Comparison of ENCODE assay signal across 8 cellular contexts in the genomic region with DNA sequence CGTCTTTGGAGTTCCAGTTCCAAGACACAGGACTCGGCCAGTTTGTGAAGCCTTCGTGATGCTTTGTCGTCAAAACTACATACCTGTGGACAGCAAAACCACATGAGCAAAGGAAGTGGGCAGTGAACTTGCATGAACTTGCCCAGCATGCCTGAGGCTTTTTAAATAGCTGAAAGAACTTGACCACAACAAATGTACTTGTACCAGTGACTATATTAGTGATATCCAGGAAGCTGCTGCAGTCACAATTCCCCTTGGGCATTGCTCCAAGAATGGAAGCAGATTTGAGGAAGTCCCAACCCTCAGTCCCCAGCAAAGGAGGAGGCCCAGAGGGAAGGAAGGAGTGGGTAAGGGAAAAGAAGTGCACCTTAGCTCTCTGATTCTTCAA. TPM values are rescaled to one million over a fixed set of nuclear protein-coding genes. Genes with fewer than 3 reads are reported as not detected.
A peak's percentile ranks its signal among the peaks of the same experiment; 100 is the strongest.
DNase-seq lines count a peak whose midpoint lies in the region; ATAC-seq, FAIRE-seq and TF ChIP-seq lines count a peak whose summit lies in the region.
"Had no signal": no experiment of that assay in that cellular context is flagged by ENCODE, and none has a peak within 500 bp of the region (broad histone marks: within the 10 kb centered on the region; RNA-seq: fewer than 3 reads in every experiment).

No MANE protein-coding gene starts in this region.

- H3K27ac ChIP-seq in PC-3 (ENCODE audit: low read length) (peak overlapping the region; percentile 78), endothelial cell of umbilical vein (ENCODE audit: insufficient read depth, low read depth, low read length) (no peak overlapping the region), small intestine (ENCODE audit: low read depth in 1 of 2, low read length in 1 of 2) (no peak overlapping the region)

- peak; percentile 27 for ATAC-seq in PC-3
- ATAC-seq in activated CD4-positive, CD25-positive, alpha-beta regulatory T cell treated with anti-CD3 and anti-CD28 coated beads, Interleukin-2, amount 50 U/mL, for 24 hours: no peak
- no peak for ATAC-seq in GM19455 (IDR thresholded peaks at IDR 0.05; ENCODE audit: unreplicated experiment)
- ATAC-seq in GM21723 (IDR thresholded peaks at IDR 0.05; ENCODE audit: unreplicated experiment): no peak

- H3K4me3 ChIP-seq in PC-3 (ENCODE audit: low read length): no peak overlapping the region
- H3K4me3 ChIP-seq in endothelial cell of umbilical vein (replicated peaks in 1 of 3; ENCODE audit: insufficient read depth in 1 of 3, low read depth in 1 of 3, low read length in 3 of 3): no peak overlapping the region
- no peak overlapping the region for H3K4me3 ChIP-seq in small intestine (ENCODE audit: low read depth in 1 of 2, low read length in 2 of 2)

- H3K79me2 ChIP-seq in PC-3 (ENCODE audit: low read length) (peaks cover 16% of the 10 kb centered on the region), endothelial cell of umbilical vein (ENCODE audit: control insufficient read depth, insufficient read depth, low read length) (no peaks in the 10 kb centered on the region)

- H3K27me3 ChIP-seq in PC-3 (ENCODE audit: low read length): no peaks in the 10 kb centered on the region
- H3K27me3 ChIP-seq in endothelial cell of umbilical vein (ENCODE audit: control insufficient read depth in 2 of 2, insufficient read depth in 2 of 2, low read length in 2 of 2): peaks cover 4 to 10% of the 10 kb centered on the region in 2 experiments
- H3K27me3 ChIP-seq in small intestine (ENCODE audit: control insufficient read depth in 2 of 2, insufficient read depth in 2 of 2, low read length in 2 of 2): no peaks in the 10 kb centered on the region

- peaks cover 19% of the 10 kb centered on the region; the same call in 1 of the 2 replicates for H3K36me3 ChIP-seq in PC-3 (ENCODE audit: low read depth, low read length)
- no peaks in the 10 kb centered on the region for H3K36me3 ChIP-seq in endothelial cell of umbilical vein (ENCODE audit: control insufficient read depth in 2 of 2, extremely low read depth in 1 of 2, insufficient read depth in 2 of 2, low read length in 2 of 2)
- H3K36me3 ChIP-seq in small intestine (ENCODE audit: control insufficient read depth in 2 of 2, insufficient read depth in 2 of 2, low read length in 2 of 2): peaks cover 0 to 10% of the 10 kb centered on the region in 2 donors

- CTCF ChIA-PET in PC-3 (lab: Charles Lee) (no interaction called here), endothelial cell of umbilical vein (lab: Charles Lee) (interaction anchor here (0.9 to 1.4 kb wide), 4 partner anchors 11 to 95 kb away, joined by 3 to 7 read pairs (median 4); no protein-coding TSS in a partner anchor)

- H4K20me1 ChIP-seq in PC-3 (ENCODE audit: low read length) (no peaks in the 10 kb centered on the region), endothelial cell of umbilical vein (replicated peaks; ENCODE audit: control insufficient read depth, extremely low read depth, insufficient read depth, low read length) (no peaks in the 10 kb centered on the region)

- no peaks in the 10 kb centered on the region for H3K9me1 ChIP-seq in endothelial cell of umbilical vein (replicated peaks; ENCODE audit: control insufficient read depth, extremely low read depth, insufficient read depth, low read length)

- TF ChIP-seq POLR2A in GM12892 (IDR thresholded peaks at IDR 0.05; ENCODE audit: low read depth, low read length) (peak; percentile 37; the same call in 1 of the 2 replicates), endothelial cell of umbilical vein (IDR thresholded peaks at IDR 0.05; ENCODE audit: low read depth, low read length) (no peak)

- no TSS peak for BruUV-seq in PC-3 (replicated peaks; lab: Mats Ljungman, UMichigan)
- BruUV-seq in endothelial cell of umbilical vein (replicated peaks; lab: Mats Ljungman, UMichigan): no TSS peak

- no peaks in the 10 kb centered on the region for H3F3A ChIP-seq in PC-3 (ENCODE audit: low read length, unreplicated experiment)

- POLR2A ChIA-PET in PC-3 (lab: Charles Lee; ENCODE audit: unreplicated experiment) (interaction anchor here (0.5 kb wide), 1 partner anchor 40 kb away, joined by 9 read pairs; no protein-coding TSS in a partner anchor), endothelial cell of umbilical vein (lab: Charles Lee) (no interaction called here)

- dilution Hi-C loops in endothelial cell of umbilical vein (cut with MboI; ENCODE audit: extremely low pct_ligation_motif_present, low sequenced_read_pairs): no loop called here

- intact Hi-C loops in PC-3 (cut with micrococcal nuclease) (loop anchor here (5.0 kb wide), 2 partner anchors 38 to 102 kb away; partner anchors contain the start of gene HMGCL), endothelial cell of umbilical vein (cut with micrococcal nuclease) (no loop called here)

- H2AFZ ChIP-seq in PC-3 (ENCODE audit: low read length) (no peak overlapping the region), endothelial cell of umbilical vein (ENCODE audit: low read depth, low read length) (no peak overlapping the region)

- no peak for DNase-seq in GM12892 (ENCODE audit: insufficient read length)
- DNase-seq in PC-3: peak; percentile 91
- DNase-seq in endothelial cell of umbilical vein (ENCODE audit: low read depth, low spot score): no peak
- DNase-seq in small intestine: peak; percentile 32
- DNase-seq: effector memory CD4-positive, alpha-beta T cell had no signal

- no peaks in the 10 kb centered on the region for H3K9me2 ChIP-seq in PC-3 (replicated peaks; ENCODE audit: low read length)

- H3K4me2 ChIP-seq in PC-3 (ENCODE audit: low read length) (peak overlapping the region; percentile 94), endothelial cell of umbilical vein (ENCODE audit: insufficient read depth, low read length) (no peak overlapping the region)

- TF ChIP-seq CTCF in PC-3 (conservative IDR thresholded peaks at IDR 0.05; ENCODE audit: low read depth, low read length): no peak
- TF ChIP-seq CTCF in endothelial cell of umbilical vein (IDR thresholded peaks at IDR 0.05; ENCODE audit: extremely low read depth in 1 of 2, insufficient read depth in 1 of 2, low read depth in 1 of 2, low read length in 2 of 2): no peak

- FAIRE-seq in GM12892 (lab: Jason Lieb, UNC) (peak; percentile 54), endothelial cell of umbilical vein (lab: Jason Lieb, UNC) (peak; percentile 4), small intestine (lab: Jason Lieb, UNC) (no peak)

- H3K4me1 ChIP-seq in PC-3 (ENCODE audit: insufficient read depth, low read length) (peaks cover 35% of the 10 kb centered on the region), endothelial cell of umbilical vein (ENCODE audit: control insufficient read depth, extremely low read depth, insufficient read depth, low read length) (peaks cover 4% of the 10 kb centered on the region), small intestine (ENCODE audit: control insufficient read depth in 2 of 2, insufficient read depth in 1 of 2, low read depth in 1 of 2, low read length in 1 of 2) (peaks cover 3% of the 10 kb centered on the region in 2 donors)

- H3K9ac ChIP-seq in PC-3 (ENCODE audit: low read length) (no peak overlapping the region; the same call in 1 of the 2 replicates), endothelial cell of umbilical vein (replicated peaks; ENCODE audit: extremely low read depth, insufficient read depth, low read length) (no peak overlapping the region)

- H3K9me3 ChIP-seq in PC-3 (ENCODE audit: low read length) (no peaks in the 10 kb centered on the region), endothelial cell of umbilical vein (replicated peaks; ENCODE audit: control insufficient read depth, insufficient read depth, low read length) (no peaks in the 10 kb centered on the region), small intestine (ENCODE audit: control insufficient read depth, low read depth) (no peaks in the 10 kb centered on the region)

- WGBS in small intestine, 3 donors: 80 to 90% (median 85%) methylated on average over 4 of the region's 4 CpGs

TF ChIP-seq in endothelial cell of umbilical vein, 7 proteins besides CTCF, POLR2A, EP300 and RAD21 (continues in another document):
- TF ChIP-seq GATA2 (IDR thresholded peaks at IDR 0.05; ENCODE audit: insufficient read depth, insufficient read length, low read depth, low read length): no peak

RNA-seq across cellular contexts. Expression of gene FUCA1, which starts 2.6 kb away (rescaled TPM):
- 48.9 TPM for polyA plus RNA-seq in GM12892 (2012; ENCODE audit: missing spikeins)
- total RNA-seq in PC-3 (2014; rRNA removed): 20.3 and 23.4 TPM in 2 replicates
- total RNA-seq in endothelial cell of umbilical vein: 4.3 and 4.9 TPM in 2 replicates
- 5.6 and 6.6 TPM in 2 replicates for polyA plus RNA-seq in endothelial cell of umbilical vein
- 4.7 and 5.4 TPM in 2 replicates for polyA plus RNA-seq in endothelial cell of umbilical vein (2011; cell fraction: cytosol; rRNA removed)
- polyA plus RNA-seq in endothelial cell of umbilical vein (2011; cell fraction: nucleus; rRNA removed): 2.0 and 2.4 TPM in 2 replicates
- 4.8 and 6.1 TPM in 2 replicates for polyA plus RNA-seq in endothelial cell of umbilical vein (2012)
- 6.2 and 7.2 TPM in 2 replicates for polyA minus RNA-seq in endothelial cell of umbilical vein
- polyA minus RNA-seq in endothelial cell of umbilical vein (2011; cell fraction: cytosol; rRNA and poly(A)+ RNA removed): 2.4 TPM
- 0.63 and 0.91 TPM in 2 replicates for polyA minus RNA-seq in endothelial cell of umbilical vein (2011; cell fraction: nucleus; rRNA and poly(A)+ RNA removed)
- polyA plus RNA-seq in small intestine: 10 to 100 TPM; 44.9 to 52.1 (median 50.5) TPM

RNA-seq across cellular contexts. Expression of gene HMGCL, which starts 40.3 kb away (rescaled TPM):
- polyA plus RNA-seq in GM12892 (2012; ENCODE audit: missing spikeins): 40.9 TPM
- total RNA-seq in PC-3 (2014; rRNA removed) (28.2 and 30.8 TPM in 2 replicates), endothelial cell of umbilical vein (23.9 and 24.2 TPM in 2 replicates)
- polyA plus RNA-seq in endothelial cell of umbilical vein (26.2 and 30.0 TPM in 2 replicates), small intestine (100 to 1,000 TPM in 1 of 3 donors, 10 to 100 TPM in 2; 52.2 to 105 (median 89.7) TPM)
- polyA plus RNA-seq in endothelial cell of umbilical vein (2011; cell fraction: cytosol; rRNA removed): 28.2 and 29.6 TPM in 2 replicates
- 19.8 and 21.3 TPM in 2 replicates for polyA plus RNA-seq in endothelial cell of umbilical vein (2011; cell fraction: nucleus; rRNA removed)
- 19.1 and 26.7 TPM in 2 replicates for polyA plus RNA-seq in endothelial cell of umbilical vein (2012)
- polyA minus RNA-seq in endothelial cell of umbilical vein: 17.6 and 18.8 TPM in 2 replicates
- 6.2 TPM for polyA minus RNA-seq in endothelial cell of umbilical vein (2011; cell fraction: cytosol; rRNA and poly(A)+ RNA removed)
- polyA minus RNA-seq in endothelial cell of umbilical vein (2011; cell fraction: nucleus; rRNA and poly(A)+ RNA removed): 8.5 and 10.6 TPM in 2 replicates

RNA-seq across cellular contexts. Expression of gene CNR2, which starts 47.6 kb away (rescaled TPM):
- polyA plus RNA-seq in GM12892 (2012; ENCODE audit: missing spikeins): 5.2 TPM
- not detected in 2 replicates for total RNA-seq in PC-3 (2014; rRNA removed)
- not detected in 2 replicates for total RNA-seq in endothelial cell of umbilical vein
- polyA plus RNA-seq in endothelial cell of umbilical vein: not detected in 2 replicates
- not detected in 2 replicates for polyA plus RNA-seq in endothelial cell of umbilical vein (2011; cell fraction: cytosol; rRNA removed)
- not detected in 2 replicates for polyA plus RNA-seq in endothelial cell of umbilical vein (2011; cell fraction: nucleus; rRNA removed)
- not detected in 2 replicates for polyA plus RNA-seq in endothelial cell of umbilical vein (2012)
- not detected in 2 replicates for polyA minus RNA-seq in endothelial cell of umbilical vein
- not detected for polyA minus RNA-seq in endothelial cell of umbilical vein (2011; cell fraction: cytosol; rRNA and poly(A)+ RNA removed)
- polyA minus RNA-seq in endothelial cell of umbilical vein (2011; cell fraction: nucleus; rRNA and poly(A)+ RNA removed): not detected in 2 replicates
- polyA plus RNA-seq in small intestine: under 1 TPM in 1 of 3 donors, not detected in 2; 0.15 TPM

Comparison
In these comparisons a context has a peak if more than half of its experiments do, and no peak if none do; other contexts are left out.
1. DNase-seq: peak in PC-3 (single experiment) and small intestine (single experiment); none in GM12892 (single experiment) and endothelial cell of umbilical vein (single experiment).